Comparison of ENCODE assay signal across 20 cellular contexts in the genomic region with DNA sequence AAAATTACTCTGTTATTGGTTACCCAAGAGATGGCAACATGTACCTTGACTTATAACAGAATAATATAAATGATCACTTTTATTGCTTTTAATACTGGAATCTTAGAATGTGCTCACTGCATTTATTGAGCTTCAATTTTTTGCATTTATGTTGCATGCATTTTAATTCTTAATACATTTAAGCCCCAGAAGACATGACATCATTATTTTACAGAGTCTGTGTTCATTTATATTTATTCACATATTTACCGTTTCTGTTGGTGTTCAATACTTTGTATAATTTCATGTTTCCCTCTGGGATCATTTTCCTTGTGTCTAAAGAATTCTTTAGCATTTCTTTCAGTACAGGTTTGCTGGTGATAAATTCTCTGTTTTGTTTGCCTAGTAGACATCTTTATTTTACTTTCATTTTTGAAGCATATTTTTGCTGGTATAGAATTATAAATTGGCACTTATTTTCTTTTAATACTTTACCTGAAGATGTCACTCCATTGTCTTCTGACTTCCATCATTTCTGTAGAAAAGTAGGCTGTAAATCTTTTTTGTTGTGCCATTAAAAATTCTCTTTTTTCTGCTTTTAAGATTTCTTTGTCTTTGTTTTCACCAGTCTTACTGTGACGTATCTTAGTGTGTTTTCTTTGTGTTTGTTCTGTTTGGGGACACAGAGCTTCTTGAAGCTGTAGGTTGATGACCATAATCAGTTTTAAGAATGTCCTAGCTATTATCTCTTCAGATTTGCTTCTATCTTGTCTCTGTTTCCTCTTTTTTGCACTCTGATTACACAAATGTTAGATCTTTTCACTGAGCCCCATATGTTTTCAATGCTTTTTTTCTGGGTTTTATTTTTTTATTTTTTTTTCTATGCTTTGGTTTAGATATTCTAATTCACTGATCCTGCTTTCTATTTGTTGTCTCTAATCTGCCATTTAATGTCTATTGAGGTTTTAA. TPM values are rescaled to one million over a fixed set of nuclear protein-coding genes. Genes with fewer than 3 reads are reported as not detected.
"Had no signal": no experiment of that assay in that cellular context is flagged by ENCODE, and none has a peak within 500 bp of the region (broad histone marks: within the 10 kb centered on the region; RNA-seq: fewer than 3 reads in every experiment).

No MANE protein-coding gene starts in this region.

- H3K27ac Mint-ChIP-seq: activated naive CD4-positive, alpha-beta T cell treated with anti-CD3 and anti-CD28 coated beads, Interleukin-2, amount 50 U/mL, for 72 hours; activated T-helper 1 cell treated with anti-CD3 and anti-CD28 coated beads, Interleukin-12 subunit alpha, Interleukin-12 subunit beta, Interleukin-2, Interleukin-4 antibody, amounts not matched to agents 30 ng/mL and 10 ng/mL and 1 ng/mL, durations not matched to agents 14 hours and 24 hours and 36 hours; dendritic cell treated with granulocyte-macrophage colony-stimulating factor and Interleukin-4, amounts not matched to agents 40 ng/mL and 50 ng/mL, for 4 days; nephron; stimulated activated memory B cell treated with anti-CD40 and anti-IgM and Interleukin-4, amounts not matched to agents 10 μg/mL and 1 μg/mL and 100 μg/mL, for 72 hours had no signal

- H3K4me3 Mint-ChIP-seq: activated T-helper 1 cell treated with anti-CD3 and anti-CD28 coated beads, Interleukin-12 subunit alpha, Interleukin-12 subunit beta, Interleukin-2, Interleukin-4 antibody, amounts not matched to agents 30 ng/mL and 10 ng/mL and 1 ng/mL, durations not matched to agents 14 hours and 24 hours and 36 hours; dendritic cell treated with granulocyte-macrophage colony-stimulating factor and Interleukin-4, amounts not matched to agents 40 ng/mL and 50 ng/mL, for 4 days; nephron; stimulated activated memory B cell treated with anti-CD40 and anti-IgM and Interleukin-4, amounts not matched to agents 10 μg/mL and 1 μg/mL and 100 μg/mL, for 72 hours had no signal

- ATAC-seq: activated naive CD4-positive, alpha-beta T cell treated with anti-CD3 and anti-CD28 coated beads, Interleukin-2, amount 50 U/mL, for 72 hours; esophagus mucosa; gastroesophageal sphincter; heart left ventricle; sciatic nerve; stimulated activated memory B cell treated with anti-CD40 and anti-IgM and Interleukin-4, amounts not matched to agents 10 μg/mL and 1 μg/mL and 100 μg/mL, for 72 hours had no signal

- DNase-seq: activated CD4-positive, alpha-beta T cell treated with anti-CD3 and anti-CD28 coated beads, Interleukin-2, amount 50 U/mL, for 4 hours; activated gamma-delta T cell treated with Interleukin-2 at 50 U/mL for 16 hours; adrenal gland; effector CD8-positive, alpha-beta T cell; heart left ventricle; left ventricle myocardium inferior; mammary epithelial cell; midbrain; spleen; stimulated activated CD4-positive, alpha-beta T cell treated with anti-CD3 and anti-CD28 coated beads, Interleukin-4, amount 100 ng/mL, for 4 hours; testis; WERI-Rb-1 had no signal

- H3K4me1 Mint-ChIP-seq: nephron; stimulated activated memory B cell treated with anti-CD40 and anti-IgM and Interleukin-4, amounts not matched to agents 10 μg/mL and 1 μg/mL and 100 μg/mL, for 72 hours had no signal

RNA-seq across cellular contexts. Expression of gene DISP3, which starts 26.9 kb away (rescaled TPM):
- total RNA-seq: esophagus mucosa, left ventricle myocardium inferior had no signal
